ENCODE assay signal across 8 cellular contexts in genomic region chr1:25543425-25544242, GRCh38. TPM values are rescaled to one million over a fixed set of nuclear protein-coding genes. Genes with fewer than 3 reads are reported as not detected.
DNase-seq lines count a peak whose midpoint lies in the region; ATAC-seq lines count a peak whose summit lies in the region.

Gene LDLRAP1, plus strand, starts transcription at chr1:25543606. Its CDS starts 93 bp downstream, at chr1:25543699.

- ATAC-seq in GM18502 (IDR thresholded peaks at IDR 0.05; ENCODE audit: poor library complexity, unreplicated experiment) (peak; percentile 89), HG02798 (IDR thresholded peaks at IDR 0.05; ENCODE audit: poor library complexity, unreplicated experiment) (peak; percentile 94)

- H3K4me1 ChIP-seq in mesenchymal stem cell (ENCODE audit: control insufficient read depth, insufficient read depth, low read depth, low read length) = peaks cover 19% of the 10 kb centered on the region

- peaks cover 31% of the 10 kb centered on the region for H3K79me1 ChIP-seq in mesenchymal stem cell (replicated peaks; ENCODE audit: low read length, poor library complexity, severe bottlenecking)

- H2AFZ ChIP-seq in mesenchymal stem cell (ENCODE audit: low read depth, low read length) = peak within 1 kb of the TSS; percentile 91

- in situ Hi-C loops in endometrial microvascular endothelial cells (cut with HindIII; ENCODE audit: inconsistent ontology term, low pct_unique_long_range_greater_than_20kb, low sequenced_read_pairs) = no loop called here

- H4K91ac ChIP-seq in mesenchymal stem cell (ENCODE audit: low read length) = peak within 1 kb of the TSS; percentile 72

- H3K27me3 ChIP-seq in mesenchymal stem cell (ENCODE audit: control insufficient read depth in 1 of 2, insufficient read depth in 1 of 2, low read length in 2 of 2) = peaks cover 0 to 3% of the 10 kb centered on the region in 2 experiments

- H2AK5ac ChIP-seq in mesenchymal stem cell (ENCODE audit: low read length, severe bottlenecking) = no peak within 1 kb of the TSS

- H2BK5ac ChIP-seq in mesenchymal stem cell (ENCODE audit: low read depth, low read length, poor library complexity, severe bottlenecking) = no peak within 1 kb of the TSS

- H4K8ac ChIP-seq in mesenchymal stem cell (ENCODE audit: low read length) = peak within 1 kb of the TSS; percentile 87

- H2BK12ac ChIP-seq in mesenchymal stem cell (ENCODE audit: low read length in 2 of 2) = peak within 1 kb of the TSS in 1 of 2 experiments; percentile 63

- peak within 1 kb of the TSS; percentile 96 for H2BK15ac ChIP-seq in mesenchymal stem cell (ENCODE audit: low read depth, poor library complexity, severe bottlenecking)

- peak within 1 kb of the TSS; percentile 81 to 85 for H3K4me3 ChIP-seq in mesenchymal stem cell (ENCODE audit: insufficient read depth in 1 of 2, low read depth in 1 of 2, low read length in 2 of 2)

- H3K9me3 ChIP-seq in mesenchymal stem cell (ENCODE audit: control insufficient read depth, low read length) = no peaks in the 10 kb centered on the region

- H3K9ac ChIP-seq in mesenchymal stem cell (ENCODE audit: low read length) = peak within 1 kb of the TSS; percentile 84

- H3K36me3 ChIP-seq in mesenchymal stem cell (ENCODE audit: control insufficient read depth in 1 of 2, insufficient read depth in 2 of 2, low read depth in 1 of 2, low read length in 2 of 2) = no peaks in the 10 kb centered on the region

- 2% methylated on average over 63 of the region's 99 CpGs for WGBS in mesenchymal stem cell

- H2BK120ac ChIP-seq in mesenchymal stem cell (ENCODE audit: low read depth, low read length) = peak within 1 kb of the TSS; percentile 11

- peak within 1 kb of the TSS; percentile 37 to 46 for H3K4ac ChIP-seq in mesenchymal stem cell (ENCODE audit: low read depth in 1 of 2, low read length in 2 of 2)

- H3K27ac ChIP-seq in mesenchymal stem cell (ENCODE audit: low read length, poor library complexity, severe bottlenecking) = no peak within 1 kb of the TSS

- peak within 1 kb of the TSS; percentile 77 to 86 for H3K18ac ChIP-seq in mesenchymal stem cell (ENCODE audit: low read depth in 1 of 2, low read length in 2 of 2)

- peak within 1 kb of the TSS; percentile 97 for H3K4me2 ChIP-seq in mesenchymal stem cell (ENCODE audit: low read length, poor library complexity, severe bottlenecking)

- DNase-seq in NCI-H460 (ENCODE audit: extremely low read depth, low read depth) = peak; percentile 57
- DNase-seq in activated CD8-positive, alpha-beta memory T cell treated with anti-CD3 and anti-CD28 coated beads for 48 hours (ENCODE audit: low read depth in 2 of 3, low spot score in 2 of 3) = peak; percentile 36 to 47 (median 45)
- DNase-seq in mesenchymal stem cell = peak; percentile 74
- DNase-seq in stimulated activated CD8-positive, alpha-beta memory T cell treated with anti-CD3 and anti-CD28 coated beads, Interleukin-12 subunit alpha, Interleukin-12 subunit beta, amount 100 ng/mL, for 1 hour (ENCODE audit: low read depth) = peak; percentile 24
- no peak for DNase-seq in SHP77 treated with DMSO at 0.1 percent for 48 hours (lab: John Stamatoyannopoulos, UW)

- H3K14ac ChIP-seq in mesenchymal stem cell (ENCODE audit: low read length in 2 of 2) = peak within 1 kb of the TSS; percentile 26 to 87

- peak within 1 kb of the TSS in 1 of 2 experiments; percentile 73 for H3K23ac ChIP-seq in mesenchymal stem cell (ENCODE audit: low read length in 2 of 2)

RNA-seq across cellular contexts. Expression of gene LDLRAP1, which starts in this region (rescaled TPM):
- 8.0 and 8.4 TPM in 2 replicates for total RNA-seq in NCI-H460 (2014; rRNA removed; shearing (Covaris generic))
- polyA plus RNA-seq in NCI-H460 (2014; cell fraction: nucleus; rRNA removed) = 7.5 and 12.8 TPM in 2 replicates
- 15.5 TPM for total RNA-seq in endometrial microvascular endothelial cells (ENCODE audit: inconsistent ontology term)
- polyA plus RNA-seq in mesenchymal stem cell (2013, experiment 1 of 2) = 11.6 TPM
- polyA plus RNA-seq in mesenchymal stem cell (2013, experiment 2 of 2) = 12.2 TPM
